ENCODE assay signal across 8 cellular contexts in the genomic region with DNA sequence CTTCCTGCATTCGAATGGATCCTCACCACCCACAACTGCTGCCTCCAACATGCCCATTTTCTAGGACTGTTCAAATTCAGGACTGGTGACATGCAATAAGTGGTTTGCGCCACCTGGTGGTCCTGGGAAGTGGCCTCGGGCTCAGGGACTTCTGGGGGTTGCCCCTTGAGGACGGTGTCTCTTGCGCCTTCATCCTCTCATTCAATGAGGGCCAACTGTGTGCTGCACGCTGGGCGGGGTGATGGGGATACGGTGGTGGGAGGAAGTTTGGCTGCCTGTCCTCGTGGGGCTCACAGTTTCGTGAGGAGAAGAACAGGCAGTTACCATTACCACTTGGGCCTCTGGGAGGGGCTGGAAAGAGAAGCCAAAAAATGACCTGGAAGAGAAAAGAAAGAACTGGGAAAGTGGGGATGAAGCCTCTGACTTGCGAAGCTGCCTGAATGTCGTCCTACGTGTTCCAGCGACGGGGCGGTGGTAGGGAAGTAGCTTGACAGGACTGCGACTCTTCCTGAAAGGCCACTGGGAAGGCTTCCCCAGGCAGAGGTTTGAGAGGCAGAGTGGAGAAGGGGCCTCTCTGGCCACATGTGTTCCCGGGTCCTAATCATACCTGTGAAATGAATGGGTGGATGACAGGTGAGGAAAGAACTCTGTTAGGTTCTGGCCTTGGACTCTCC. TPM values are rescaled to one million over a fixed set of nuclear protein-coding genes. Genes with fewer than 3 reads are reported as not detected.
DNase-seq lines count a peak whose midpoint lies in the region; ATAC-seq, FAIRE-seq and TF ChIP-seq lines count a peak whose summit lies in the region.

No MANE protein-coding gene starts in this region.

- peaks cover 13% of the 10 kb centered on the region for H3K27me3 Mint-ChIP-seq in activated B cell treated with CpG ODN at 0.5 μM for 24 hours

- CTCF ChIA-PET in activated B cell treated with CpG ODN at 0.5 μM for 24 hours (lab: Charles Lee), result interaction anchor here (0.9 to 4.9 kb wide), 5 partner anchors 8 to 124 kb away, joined by 3 to 37 read pairs (median 5); no protein-coding TSS in a partner anchor

- no peaks in the 10 kb centered on the region for H3K36me3 ChIP-seq in bronchial epithelial cell (ENCODE audit: control insufficient read depth, insufficient read depth, low read length)

- peak overlapping the region; percentile 5 for H3K4me3 Mint-ChIP-seq in activated B cell treated with CpG ODN at 0.5 μM for 24 hours

- H3K4me1 Mint-ChIP-seq in activated B cell treated with CpG ODN at 0.5 μM for 24 hours, result peaks cover 16% of the 10 kb centered on the region

- no peak overlapping the region for H3K4me3 ChIP-seq in bronchial epithelial cell (ENCODE audit: low read depth, low read length)

- peak; percentile 88 for TF ChIP-seq CTCF in C4-2B (conservative IDR thresholded peaks at IDR 0.05)
- peak; percentile 61 for TF ChIP-seq CTCF in activated B cell treated with CpG ODN at 0.5 μM for 24 hours (IDR thresholded peaks at IDR 0.05)
- peak; percentile 76 for TF ChIP-seq CTCF in bronchial epithelial cell (IDR thresholded peaks at IDR 0.05; ENCODE audit: insufficient read depth, low read length, severe bottlenecking)

- no peaks in the 10 kb centered on the region for H3K9me3 Mint-ChIP-seq in activated B cell treated with CpG ODN at 0.5 μM for 24 hours

- intact Hi-C loops in activated B cell treated with CpG ODN at 0.5 μM for 24 hours (cut with micrococcal nuclease), result loop anchor here (1.0 to 10.0 kb wide), 7 partner anchors 57 to 870 kb away; no protein-coding TSS in a partner anchor

- H3K27me3 ChIP-seq in bronchial epithelial cell (ENCODE audit: control insufficient read depth, insufficient read depth, low read length), result peaks cover 5% of the 10 kb centered on the region
- H3K27me3 ChIP-seq in layer of hippocampus (ENCODE audit: control insufficient read depth, insufficient read depth, low read length), result no peaks in the 10 kb centered on the region

- ATAC-seq in GM21528 (IDR thresholded peaks at IDR 0.05; ENCODE audit: low FRiP score, unreplicated experiment), result peak; percentile 53
- peak; percentile 40 for ATAC-seq in activated B cell treated with CpG ODN at 0.5 μM for 24 hours (ENCODE audit: low read depth)
- ATAC-seq in GM19035 (IDR thresholded peaks at IDR 0.05; ENCODE audit: unreplicated experiment), result no peak

- H3K27ac ChIP-seq in C4-2B, result no peak overlapping the region
- peak overlapping the region; percentile 14 for H3K27ac ChIP-seq in layer of hippocampus (ENCODE audit: low read depth, low read length)

- H3K27ac Mint-ChIP-seq in activated B cell treated with CpG ODN at 0.5 μM for 24 hours, result no peak overlapping the region

- H3K36me3 Mint-ChIP-seq in activated B cell treated with CpG ODN at 0.5 μM for 24 hours (ENCODE audit: low read depth), result no peaks in the 10 kb centered on the region

- POLR2A ChIA-PET in activated B cell treated with CpG ODN at 0.5 μM for 24 hours (lab: Charles Lee), result no interaction called here

- FAIRE-seq in bronchial epithelial cell (lab: Jason Lieb, UNC), result no peak

- DNase-seq in NCI-H2029 treated with DMSO at 0.1 percent for 48 hours (lab: John Stamatoyannopoulos, UW) (peak; percentile 6), activated B cell treated with CpG ODN at 0.5 μM for 24 hours (peak; percentile 57), bronchial epithelial cell (ENCODE audit: low read depth) (peak; percentile 45)
- peak; percentile 77 for DNase-seq in stimulated activated CD4-positive, alpha-beta T cell treated with anti-CD3 and anti-CD28 coated beads, Interleukin-4, amount 100 ng/mL, for 1 hour

RNA-seq across cellular contexts. Expression of a gene that starts 49.0 kb away (rescaled TPM):
- total RNA-seq in activated B cell treated with CpG ODN at 0.5 μM for 24 hours (not detected in 2 replicates), bronchial epithelial cell (under 0.01 TPM in 1 of 2 replicates, not detected in the other)

Comparison
In these comparisons a context has a peak if more than half of its experiments do, and no peak if none do; other contexts are left out.
1. DNase-seq: peak in every context shown above with its lines; median percentile 77 in stimulated activated CD4-positive, alpha-beta T cell treated with anti-CD3 and anti-CD28 coated beads, Interleukin-4, amount 100 ng/mL, for 1 hour; 57 in activated B cell treated with CpG ODN at 0.5 μM for 24 hours; 45 in bronchial epithelial cell; 6 in NCI-H2029 treated with DMSO at 0.1 percent for 48 hours.